ENCODE assay signal across 16 cellular contexts in the genomic region with DNA sequence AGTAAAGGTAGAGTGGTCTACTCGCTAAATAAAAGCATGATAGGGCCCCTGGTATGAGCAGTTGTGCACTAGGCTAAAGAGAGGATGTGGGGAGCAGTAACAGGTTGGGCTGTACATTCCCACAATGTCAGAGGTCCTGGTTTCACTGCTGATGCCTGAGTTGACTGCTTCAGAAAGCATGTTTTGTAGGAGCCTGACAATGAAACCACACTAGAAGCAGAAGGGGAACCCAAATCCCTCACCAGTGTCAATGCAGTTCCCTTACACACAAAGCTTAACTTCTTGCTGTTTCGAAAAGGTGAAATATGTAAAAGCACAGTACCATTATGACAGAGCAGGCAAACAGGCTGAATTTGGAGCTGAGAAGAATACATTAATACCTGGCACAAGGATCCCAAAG.
DNase-seq lines count a peak whose midpoint lies in the region; ATAC-seq, FAIRE-seq and TF ChIP-seq lines count a peak whose summit lies in the region.
"Had no signal": no experiment of that assay in that cellular context is flagged by ENCODE, and none has a peak within 500 bp of the region (broad histone marks: within the 10 kb centered on the region; RNA-seq: fewer than 3 reads in every experiment).

No MANE protein-coding gene starts in this region.

- CTCF ChIA-PET in naive thymus-derived CD4-positive, alpha-beta T cell (lab: Charles Lee), result no interaction called here

- no peak overlapping the region for H3K4me2 ChIP-seq in MM.1S (ENCODE audit: low read depth, low read length)
- H3K4me2 ChIP-seq: hepatocyte had no signal

- H3K9ac ChIP-seq in MM.1S (ENCODE audit: low read length), result no peak overlapping the region

- H3K27me3 ChIP-seq in MM.1S (replicated peaks; ENCODE audit: insufficient read depth, low read length), result no peaks in the 10 kb centered on the region
- H3K27me3 ChIP-seq in naive thymus-derived CD4-positive, alpha-beta T cell (ENCODE audit: control insufficient read depth in 2 of 2, insufficient read depth in 2 of 2, low read length in 2 of 2), result no peaks in the 10 kb centered on the region
- H3K27me3 ChIP-seq: hepatocyte had no signal

- peak; percentile 50 for DNase-seq in GM12864 (ENCODE audit: low read depth)
- no peak for DNase-seq in HTR-8/SVneo (ENCODE audit: insufficient read length, low spot score)
- DNase-seq in MM.1S, result no peak
- DNase-seq in naive thymus-derived CD4-positive, alpha-beta T cell, result no peak
- DNase-seq: activated B cell treated with CpG ODN at 0.5 μM for 24 hours; activated T-cell treated with anti-CD3 and anti-CD28 coated beads, Interleukin-2, amount 50 U/mL, for 48 hours; DMS153; NCI-H2107; posterior cingulate gyrus; stimulated activated CD4-positive, alpha-beta T cell treated with anti-CD3 and anti-CD28 coated beads, Interleukin-2, amount 100 ng/mL, for 48 hours had no signal

- H3K36me3 ChIP-seq in MM.1S (replicated peaks; ENCODE audit: insufficient read depth, low read length), result no peaks in the 10 kb centered on the region
- no peaks in the 10 kb centered on the region for H3K36me3 ChIP-seq in naive thymus-derived CD4-positive, alpha-beta T cell (ENCODE audit: control insufficient read depth in 2 of 3, insufficient read depth in 3 of 3, low read length in 3 of 3)

- H3K4me3 Mint-ChIP-seq in naive thymus-derived CD4-positive, alpha-beta T cell, result no peak overlapping the region
- H3K4me3 Mint-ChIP-seq: activated B cell treated with CpG ODN at 0.5 μM for 24 hours, IgD-negative memory B cell had no signal

- TF ChIP-seq CTCF in GM12864 (IDR thresholded peaks at IDR 0.05; ENCODE audit: low read depth, low read length, missing control alignments) (no peak), MM.1S (IDR thresholded peaks at IDR 0.05; ENCODE audit: low read length) (no peak)

- H3K27me3 Mint-ChIP-seq in naive thymus-derived CD4-positive, alpha-beta T cell, result no peaks in the 10 kb centered on the region

- no peak for FAIRE-seq in HTR-8/SVneo (lab: Jason Lieb, UNC)

- intact Hi-C loops in naive thymus-derived CD4-positive, alpha-beta T cell (cut with micrococcal nuclease), result no loop called here

- H4K20me1 ChIP-seq in MM.1S (ENCODE audit: insufficient read depth, low read length), result no peaks in the 10 kb centered on the region

- H3K9me3 ChIP-seq in MM.1S (replicated peaks; ENCODE audit: insufficient read depth, low read length), result no peaks in the 10 kb centered on the region
- no peaks in the 10 kb centered on the region for H3K9me3 ChIP-seq in naive thymus-derived CD4-positive, alpha-beta T cell (ENCODE audit: control insufficient read depth in 2 of 3, low read length in 3 of 3)

- no peaks in the 10 kb centered on the region for H3K9me2 ChIP-seq in MM.1S (replicated peaks; ENCODE audit: insufficient read depth, low read length)

- H3K27ac ChIP-seq in MM.1S (ENCODE audit: low read length), result no peak overlapping the region
- H3K27ac ChIP-seq in naive thymus-derived CD4-positive, alpha-beta T cell (ENCODE audit: low read depth, low read length), result no peak overlapping the region
- H3K27ac ChIP-seq: hepatocyte had no signal

- peaks cover 6% of the 10 kb centered on the region; the same call in 1 of the 2 replicates for H3K4me1 ChIP-seq in MM.1S (ENCODE audit: low read length)
- H3K4me1 ChIP-seq in naive thymus-derived CD4-positive, alpha-beta T cell (ENCODE audit: control insufficient read depth in 2 of 2, insufficient read depth in 2 of 2, low read length in 2 of 2), result no peaks in the 10 kb centered on the region

- H3K4me1 Mint-ChIP-seq in naive thymus-derived CD4-positive, alpha-beta T cell, result no peaks in the 10 kb centered on the region

- ATAC-seq in GM19372 (IDR thresholded peaks at IDR 0.05; ENCODE audit: low read depth, unreplicated experiment) (peak; percentile 49), HG02642 (IDR thresholded peaks at IDR 0.05; ENCODE audit: poor library complexity, unreplicated experiment) (peak; percentile 83), HG03354 (IDR thresholded peaks at IDR 0.05; ENCODE audit: poor library complexity, severe bottlenecking, unreplicated experiment) (peak; percentile 61), SK-N-SH treated with all-trans-retinoic acid at 6 μM for 48 hours (no peak)
- no peak for ATAC-seq in naive thymus-derived CD4-positive, alpha-beta T cell

- H3K36me3 Mint-ChIP-seq in naive thymus-derived CD4-positive, alpha-beta T cell, result no peaks in the 10 kb centered on the region
- H3K36me3 Mint-ChIP-seq: IgD-negative memory B cell had no signal

- H3K27ac Mint-ChIP-seq in naive thymus-derived CD4-positive, alpha-beta T cell, result no peak overlapping the region
- H3K27ac Mint-ChIP-seq: IgD-negative memory B cell had no signal

- POLR2A ChIA-PET in naive thymus-derived CD4-positive, alpha-beta T cell (lab: Charles Lee), result no interaction called here

- no peaks in the 10 kb centered on the region for H3K79me2 ChIP-seq in MM.1S (ENCODE audit: low read length)
- H3K79me2 ChIP-seq: hepatocyte had no signal

- H2AFZ ChIP-seq in MM.1S (ENCODE audit: low read length), result no peak overlapping the region
- H2AFZ ChIP-seq: hepatocyte had no signal

- H3F3A ChIP-seq in MM.1S (ENCODE audit: insufficient read depth, low read length), result no peaks in the 10 kb centered on the region

- H3K4me3 ChIP-seq in GM12864 (ENCODE audit: low read depth, low read length) (no peak overlapping the region), MM.1S (ENCODE audit: low read length) (no peak overlapping the region)
- no peak overlapping the region for H3K4me3 ChIP-seq in naive thymus-derived CD4-positive, alpha-beta T cell (ENCODE audit: low read length)
- H3K4me3 ChIP-seq: hepatocyte had no signal

- H3K9me3 Mint-ChIP-seq in naive thymus-derived CD4-positive, alpha-beta T cell, result peaks cover 0 to 14% (median 4%) of the 10 kb centered on the region in 11 donors
- H3K9me3 Mint-ChIP-seq: activated B cell treated with CpG ODN at 0.5 μM for 24 hours, IgD-negative memory B cell had no signal

TF ChIP-seq in SK-N-SH treated with all-trans-retinoic acid at 6 μM for 48 hours, 23 proteins besides CTCF, POLR2A, EP300 and RAD21:
- TF ChIP-seq ZNF8 (CRISPR knock-in tag; IDR thresholded peaks at IDR 0.05), result no peak
- no peak for TF ChIP-seq CSDC2 (CRISPR knock-in tag; IDR thresholded peaks at IDR 0.05)
- TF ChIP-seq, protein P1, sequence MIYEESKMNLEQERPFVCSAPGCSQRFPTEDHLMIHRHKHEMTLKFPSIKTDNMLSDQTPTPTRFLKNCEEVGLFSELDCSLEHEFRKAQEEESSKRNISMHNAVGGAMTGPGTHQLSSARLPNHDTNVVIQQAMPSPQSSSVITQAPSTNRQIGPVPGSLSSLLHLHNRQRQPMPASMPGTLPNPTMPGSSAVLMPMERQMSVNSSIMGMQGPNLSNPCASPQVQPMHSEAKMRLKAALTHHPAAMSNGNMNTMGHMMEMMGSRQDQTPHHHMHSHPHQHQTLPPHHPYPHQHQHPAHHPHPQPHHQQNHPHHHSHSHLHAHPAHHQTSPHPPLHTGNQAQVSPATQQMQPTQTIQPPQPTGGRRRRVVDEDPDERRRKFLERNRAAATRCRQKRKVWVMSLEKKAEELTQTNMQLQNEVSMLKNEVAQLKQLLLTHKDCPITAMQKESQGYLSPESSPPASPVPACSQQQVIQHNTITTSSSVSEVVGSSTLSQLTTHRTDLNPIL (CRISPR knock-in tag; IDR thresholded peaks at IDR 0.05; ENCODE audit: low read depth), result no peak
- no peak for TF ChIP-seq ZFP30 (CRISPR knock-in tag; IDR thresholded peaks at IDR 0.05)
- no peak for TF ChIP-seq GLIS3 (CRISPR knock-in tag; IDR thresholded peaks at IDR 0.05)
- no peak for TF ChIP-seq ZNF70 (CRISPR knock-in tag; IDR thresholded peaks at IDR 0.05)
TF ChIP-seq in SK-N-SH treated with all-trans-retinoic acid at 6 μM for 48 hours: peak in this region for 0.

Comparison
In these comparisons a context has a peak if more than half of its experiments do, and no peak if none do; other contexts are left out.
1. ATAC-seq: peak in GM19372 (single experiment), HG02642 (single experiment) and HG03354 (single experiment); none in naive thymus-derived CD4-positive, alpha-beta T cell (single experiment) and SK-N-SH treated with all-trans-retinoic acid at 6 μM for 48 hours (single experiment).